Comparison of ENCODE assay signal across 8 cellular contexts in the genomic region with DNA sequence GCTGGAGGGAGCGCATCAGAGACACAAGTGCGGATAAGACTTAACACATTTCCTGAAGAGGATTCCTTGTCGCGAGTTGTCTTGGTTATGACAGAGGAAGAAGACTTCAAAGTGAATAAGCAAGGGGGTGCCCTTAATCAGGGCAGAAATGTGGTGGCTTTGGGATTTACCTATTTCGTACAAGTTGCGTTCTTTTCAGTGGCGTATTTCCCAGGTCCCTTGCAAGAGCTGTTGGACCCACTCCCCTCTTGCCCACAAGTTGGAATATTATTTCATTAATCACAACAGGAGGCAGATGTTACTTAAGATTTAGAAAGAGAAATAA.
DNase-seq lines count a peak whose midpoint lies in the region; FAIRE-seq and TF ChIP-seq lines count a peak whose summit lies in the region.

No MANE protein-coding gene starts in this region.

- no peaks in the 10 kb centered on the region for H3K36me3 Mint-ChIP-seq in HFFc6 (ENCODE audit: low read depth)

- peaks cover 29% of the 10 kb centered on the region for H3K4me1 Mint-ChIP-seq in HFFc6 (ENCODE audit: low read depth)

- H3K36me3 ChIP-seq in adipocyte (ENCODE audit: control insufficient read depth, insufficient read depth, low read length, severe bottlenecking), result no peaks in the 10 kb centered on the region
- no peaks in the 10 kb centered on the region for H3K36me3 ChIP-seq in keratinocyte (ENCODE audit: control insufficient read depth in 2 of 2, extremely low read depth in 1 of 2, insufficient read depth in 2 of 2, low read length in 2 of 2)
- no peaks in the 10 kb centered on the region for H3K36me3 ChIP-seq in stomach smooth muscle (ENCODE audit: control insufficient read depth in 2 of 2, insufficient read depth in 2 of 2, low read length in 2 of 2)

- peak overlapping the region; percentile 91 for H3K4me3 Mint-ChIP-seq in HFFc6

- no peaks in the 10 kb centered on the region for H3K79me2 ChIP-seq in keratinocyte (ENCODE audit: control insufficient read depth, insufficient read depth, low read length)

- H3K9ac ChIP-seq in adipocyte (ENCODE audit: low read length) (peak overlapping the region; percentile 90), keratinocyte (ENCODE audit: control insufficient read depth, extremely low read depth, insufficient read depth, low read length) (peak overlapping the region; percentile 85), stomach smooth muscle (ENCODE audit: low read length in 2 of 2) (peak overlapping the region; percentile 86 to 94)

- TF ChIP-seq CTCF in HFFc6 (IDR thresholded peaks at IDR 0.05) (peak; percentile 6; the same call in 1 of the 2 replicates), keratinocyte (optimal IDR thresholded peaks at IDR 0.05 in 1 of 3, IDR thresholded peaks at IDR 0.05 in 1 of 3, conservative IDR thresholded peaks at IDR 0.05 in 1 of 3; ENCODE audit: extremely low read depth in 1 of 3, insufficient read depth in 2 of 3, low read length in 3 of 3) (no peak)

- peak overlapping the region; percentile 94 for H3K4me2 ChIP-seq in keratinocyte (ENCODE audit: control insufficient read depth, extremely low read depth, insufficient read depth, low read depth, low read length)

- no peaks in the 10 kb centered on the region for H4K20me1 ChIP-seq in keratinocyte (ENCODE audit: control insufficient read depth, extremely low read depth, insufficient read depth, low read length)

- H3K27ac ChIP-seq in keratinocyte (ENCODE audit: control insufficient read depth, insufficient read depth, low read length) (peak overlapping the region; percentile 74), stomach smooth muscle (ENCODE audit: low read length) (peak overlapping the region; percentile 83)

- H3K27me3 ChIP-seq in adipocyte (replicated peaks; ENCODE audit: control insufficient read depth, insufficient read depth, low read length) (no peaks in the 10 kb centered on the region), keratinocyte (ENCODE audit: control insufficient read depth, extremely low read depth, insufficient read depth, low read length) (no peaks in the 10 kb centered on the region), stomach smooth muscle (ENCODE audit: control insufficient read depth in 1 of 2, insufficient read depth in 2 of 2, low read length in 2 of 2) (no peaks in the 10 kb centered on the region)

- no peaks in the 10 kb centered on the region for H3K9me1 ChIP-seq in keratinocyte (ENCODE audit: control insufficient read depth, extremely low read depth, insufficient read depth, low read length)

- FAIRE-seq in keratinocyte (lab: Jason Lieb, UNC), result no peak

- H3K4me1 ChIP-seq in adipocyte (ENCODE audit: control insufficient read depth, insufficient read depth, low read length), result no peaks in the 10 kb centered on the region
- peaks cover 3% of the 10 kb centered on the region for H3K4me1 ChIP-seq in keratinocyte (ENCODE audit: control insufficient read depth, extremely low read depth, insufficient read depth, low read length)
- H3K4me1 ChIP-seq in stomach smooth muscle (ENCODE audit: control insufficient read depth, insufficient read depth, low read length), result no peaks in the 10 kb centered on the region

- no peaks in the 10 kb centered on the region; the same call in none of the 2 replicates for H3K27me3 Mint-ChIP-seq in HFFc6 (ENCODE audit: insufficient read depth)

- H3K9me3 Mint-ChIP-seq in HFFc6, result no peaks in the 10 kb centered on the region

- H3K27ac Mint-ChIP-seq in HFFc6, result peak overlapping the region; percentile 83

- peak overlapping the region; percentile 99 for H2AFZ ChIP-seq in keratinocyte (ENCODE audit: control insufficient read depth, low read length)

- dilution Hi-C loops in keratinocyte (cut with MboI; ENCODE audit: extremely low pct_ligation_motif_present, low sequenced_read_pairs), result no loop called here

- H3K4me3 ChIP-seq in adipocyte (ENCODE audit: low read length) (peak overlapping the region; percentile 94), keratinocyte (ENCODE audit: control insufficient read depth in 2 of 3, extremely low read depth in 1 of 3, insufficient read depth in 2 of 3, low read depth in 1 of 3, low read length in 3 of 3) (peak overlapping the region; percentile 40 to 87 (median 86)), stomach smooth muscle (ENCODE audit: low read length in 2 of 2) (peak overlapping the region; percentile 83 to 89)

- H3K9me3 ChIP-seq in adipocyte (ENCODE audit: control insufficient read depth, low read length) (no peaks in the 10 kb centered on the region), keratinocyte (ENCODE audit: control insufficient read depth, low read depth, low read length) (no peaks in the 10 kb centered on the region), stomach smooth muscle (ENCODE audit: control insufficient read depth in 2 of 2, low read length in 2 of 2) (no peaks in the 10 kb centered on the region)

- DNase-seq in HFFc6 (no peak), adipocyte (ENCODE audit: low read depth) (no peak), keratinocyte (ENCODE audit: low read depth, low spot score) (no peak), activated gamma-delta T cell (lab: John Stamatoyannopoulos, UW) (no peak), medulla oblongata (ENCODE audit: extremely low spot score) (no peak), HuH-7 (ENCODE audit: low spot score) (no peak)
- no peak for DNase-seq in activated T-cell treated with anti-CD3 and anti-CD28 coated beads, Interleukin-2, amount 50 U/mL, for 1 hour
